Comparison of ENCODE assay signal across 1 cellular context in genomic region chr14:59283380-59283779, GRCh38.
TF ChIP-seq lines count a peak whose summit lies in the region.

No MANE protein-coding gene starts in this region.

TF ChIP-seq in HepG2, 621 proteins besides CTCF, POLR2A, EP300 and RAD21 (continued from another document):
- TF ChIP-seq E2F2 (CRISPR knock-in tag; IDR thresholded peaks at IDR 0.05; ENCODE audit: borderline replicate concordance) (no peak), FOXP1 (IDR thresholded peaks at IDR 0.05) (peak; percentile 98), FOXP1 (CRISPR knock-in tag; IDR thresholded peaks at IDR 0.05) (peak; percentile 97), ZNF317 (CRISPR knock-in tag; IDR thresholded peaks at IDR 0.05) (no peak), DR1 (CRISPR knock-in tag; IDR thresholded peaks at IDR 0.05) (no peak), TAF15 (IDR thresholded peaks at IDR 0.05; ENCODE audit: low read depth, low read length, poor library complexity, severe bottlenecking) (no peak), ZNF207 (IDR thresholded peaks at IDR 0.05; ENCODE audit: borderline replicate concordance) (no peak), CBFB (CRISPR knock-in tag; IDR thresholded peaks at IDR 0.05) (peak; percentile 100), ZNF792 (CRISPR knock-in tag; IDR thresholded peaks at IDR 0.05) (0 out of 2 replicates have a peak, but pooled peaks have one; percentile 37), NR2F2 (IDR thresholded peaks at IDR 0.05; ENCODE audit: borderline replicate concordance, low read depth) (peak; percentile 70; the same call in 1 of the 2 replicates), MIXL1 (CRISPR knock-in tag; IDR thresholded peaks at IDR 0.05) (peak; percentile 61; the same call in 1 of the 2 replicates), ASH2L (IDR thresholded peaks at IDR 0.05; ENCODE audit: insufficient read length, low read depth, low read length) (no peak), PTBP1 (IDR thresholded peaks at IDR 0.05; ENCODE audit: low read depth, low read length, poor library complexity, severe bottlenecking) (no peak), HDAC6 (IDR thresholded peaks at IDR 0.05; ENCODE audit: low read depth, low read length) (no peak), ZNF24 (IDR thresholded peaks at IDR 0.05) (no peak), RBFOX2 (IDR thresholded peaks at IDR 0.05; ENCODE audit: low read depth, low read length) (no peak), ZNF121 (CRISPR knock-in tag; IDR thresholded peaks at IDR 0.05) (no peak), SSRP1 (CRISPR knock-in tag; IDR thresholded peaks at IDR 0.05) (no peak), DBP (CRISPR knock-in tag; IDR thresholded peaks at IDR 0.05; ENCODE audit: not compliant biosample characterization) (no peak), ZNF496 (CRISPR knock-in tag; IDR thresholded peaks at IDR 0.05; ENCODE audit: insufficient replicate concordance) (no peak), HDAC1 (CRISPR knock-in tag; IDR thresholded peaks at IDR 0.05) (peak; percentile 63; the same call in 1 of the 2 replicates), MTF2 (CRISPR knock-in tag; IDR thresholded peaks at IDR 0.05; ENCODE audit: borderline replicate concordance) (no peak), ZBTB20 (CRISPR knock-in tag; IDR thresholded peaks at IDR 0.05; ENCODE audit: borderline replicate concordance, low read depth) (no peak), U2AF1 (optimal IDR thresholded peaks at IDR 0.05; ENCODE audit: low read depth, low read length) (no peak), ZNF30 (CRISPR knock-in tag; IDR thresholded peaks at IDR 0.05) (no peak), CEBPG (CRISPR knock-in tag; IDR thresholded peaks at IDR 0.05) (peak; percentile 85), NFE2L1 (CRISPR knock-in tag; IDR thresholded peaks at IDR 0.05; ENCODE audit: borderline replicate concordance) (no peak), HNF4G (IDR thresholded peaks at IDR 0.05; ENCODE audit: borderline replicate concordance, low read depth, low read length) (no peak), HNF4G (CRISPR knock-in tag; IDR thresholded peaks at IDR 0.05; ENCODE audit: borderline replicate concordance, low read depth) (no peak), ZNF12 (CRISPR knock-in tag; IDR thresholded peaks at IDR 0.05) (peak; percentile 56; the same call in 1 of the 2 replicates), PBX3 (CRISPR knock-in tag; IDR thresholded peaks at IDR 0.05; ENCODE audit: borderline replicate concordance) (no peak), ZNF253 (CRISPR knock-in tag; IDR thresholded peaks at IDR 0.05; ENCODE audit: borderline replicate concordance) (no peak), ZNF788 (CRISPR knock-in tag; IDR thresholded peaks at IDR 0.05; ENCODE audit: borderline replicate concordance) (no peak), ZNF446 (CRISPR knock-in tag; IDR thresholded peaks at IDR 0.05) (no peak), ATAD3A (CRISPR knock-in tag; IDR thresholded peaks at IDR 0.05) (no peak), ZNF607 (CRISPR knock-in tag; IDR thresholded peaks at IDR 0.05; ENCODE audit: borderline replicate concordance) (no peak)
- TF ChIP-seq, protein P1, sequence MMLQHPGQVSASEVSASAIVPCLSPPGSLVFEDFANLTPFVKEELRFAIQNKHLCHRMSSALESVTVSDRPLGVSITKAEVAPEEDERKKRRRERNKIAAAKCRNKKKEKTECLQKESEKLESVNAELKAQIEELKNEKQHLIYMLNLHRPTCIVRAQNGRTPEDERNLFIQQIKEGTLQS (CRISPR knock-in tag; IDR thresholded peaks at IDR 0.05): peak; percentile 77
- TF ChIP-seq, protein P2, sequence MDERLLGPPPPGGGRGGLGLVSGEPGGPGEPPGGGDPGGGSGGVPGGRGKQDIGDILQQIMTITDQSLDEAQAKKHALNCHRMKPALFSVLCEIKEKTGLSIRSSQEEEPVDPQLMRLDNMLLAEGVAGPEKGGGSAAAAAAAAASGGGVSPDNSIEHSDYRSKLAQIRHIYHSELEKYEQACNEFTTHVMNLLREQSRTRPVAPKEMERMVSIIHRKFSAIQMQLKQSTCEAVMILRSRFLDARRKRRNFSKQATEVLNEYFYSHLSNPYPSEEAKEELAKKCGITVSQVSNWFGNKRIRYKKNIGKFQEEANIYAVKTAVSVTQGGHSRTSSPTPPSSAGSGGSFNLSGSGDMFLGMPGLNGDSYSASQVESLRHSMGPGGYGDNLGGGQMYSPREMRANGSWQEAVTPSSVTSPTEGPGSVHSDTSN (CRISPR knock-in tag; IDR thresholded peaks at IDR 0.05): no peak
- TF ChIP-seq, protein P3, sequence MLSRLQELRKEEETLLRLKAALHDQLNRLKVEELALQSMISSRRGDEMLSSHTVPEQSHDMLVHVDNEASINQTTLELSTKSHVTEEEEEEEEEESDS (CRISPR knock-in tag; IDR thresholded peaks at IDR 0.05; ENCODE audit: borderline replicate concordance): no peak
- TF ChIP-seq, protein P4, sequence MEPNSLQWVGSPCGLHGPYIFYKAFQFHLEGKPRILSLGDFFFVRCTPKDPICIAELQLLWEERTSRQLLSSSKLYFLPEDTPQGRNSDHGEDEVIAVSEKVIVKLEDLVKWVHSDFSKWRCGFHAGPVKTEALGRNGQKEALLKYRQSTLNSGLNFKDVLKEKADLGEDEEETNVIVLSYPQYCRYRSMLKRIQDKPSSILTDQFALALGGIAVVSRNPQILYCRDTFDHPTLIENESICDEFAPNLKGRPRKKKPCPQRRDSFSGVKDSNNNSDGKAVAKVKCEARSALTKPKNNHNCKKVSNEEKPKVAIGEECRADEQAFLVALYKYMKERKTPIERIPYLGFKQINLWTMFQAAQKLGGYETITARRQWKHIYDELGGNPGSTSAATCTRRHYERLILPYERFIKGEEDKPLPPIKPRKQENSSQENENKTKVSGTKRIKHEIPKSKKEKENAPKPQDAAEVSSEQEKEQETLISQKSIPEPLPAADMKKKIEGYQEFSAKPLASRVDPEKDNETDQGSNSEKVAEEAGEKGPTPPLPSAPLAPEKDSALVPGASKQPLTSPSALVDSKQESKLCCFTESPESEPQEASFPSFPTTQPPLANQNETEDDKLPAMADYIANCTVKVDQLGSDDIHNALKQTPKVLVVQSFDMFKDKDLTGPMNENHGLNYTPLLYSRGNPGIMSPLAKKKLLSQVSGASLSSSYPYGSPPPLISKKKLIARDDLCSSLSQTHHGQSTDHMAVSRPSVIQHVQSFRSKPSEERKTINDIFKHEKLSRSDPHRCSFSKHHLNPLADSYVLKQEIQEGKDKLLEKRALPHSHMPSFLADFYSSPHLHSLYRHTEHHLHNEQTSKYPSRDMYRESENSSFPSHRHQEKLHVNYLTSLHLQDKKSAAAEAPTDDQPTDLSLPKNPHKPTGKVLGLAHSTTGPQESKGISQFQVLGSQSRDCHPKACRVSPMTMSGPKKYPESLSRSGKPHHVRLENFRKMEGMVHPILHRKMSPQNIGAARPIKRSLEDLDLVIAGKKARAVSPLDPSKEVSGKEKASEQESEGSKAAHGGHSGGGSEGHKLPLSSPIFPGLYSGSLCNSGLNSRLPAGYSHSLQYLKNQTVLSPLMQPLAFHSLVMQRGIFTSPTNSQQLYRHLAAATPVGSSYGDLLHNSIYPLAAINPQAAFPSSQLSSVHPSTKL (CRISPR knock-in tag; IDR thresholded peaks at IDR 0.05): peak; percentile 95
